ENCODE assay signal across 8 cellular contexts in the genomic region with DNA sequence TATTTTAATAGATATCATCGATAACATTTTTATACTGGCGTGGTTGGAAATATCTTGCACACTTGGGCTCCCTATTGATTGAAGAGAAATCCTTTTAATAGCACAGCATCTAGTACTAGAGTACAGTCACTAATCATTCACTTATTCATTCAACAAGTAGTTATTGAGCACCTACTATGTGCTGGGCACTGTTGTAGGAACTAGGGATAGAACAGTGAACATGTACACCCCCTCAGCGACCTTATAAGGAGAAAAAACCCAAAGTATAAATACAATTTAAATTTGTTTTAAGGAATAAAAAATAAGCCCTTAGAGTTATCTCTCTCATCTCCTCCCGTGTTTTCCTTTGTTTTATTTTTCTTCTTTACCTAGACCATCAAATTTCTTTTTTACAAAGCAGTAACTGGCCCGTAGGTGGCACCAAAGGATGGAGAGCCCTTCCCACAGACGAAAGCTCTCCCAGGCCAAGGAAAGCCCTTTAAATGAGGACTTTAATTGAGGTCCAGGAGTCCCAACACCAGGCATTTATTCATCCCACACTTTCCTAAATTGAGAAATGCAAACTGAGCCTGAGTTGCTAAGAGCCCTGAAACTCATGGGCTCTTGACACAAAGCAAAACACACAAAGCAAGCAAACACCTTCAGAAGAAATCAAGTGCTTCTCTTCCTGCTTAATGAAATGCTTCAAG. TPM values are rescaled to one million over a fixed set of nuclear protein-coding genes. Genes with fewer than 3 reads are reported as not detected.
DNase-seq lines count a peak whose midpoint lies in the region; ATAC-seq and TF ChIP-seq lines count a peak whose summit lies in the region.

No MANE protein-coding gene starts in this region.

- BruUV-seq in MCF 10A (replicated peaks; lab: Mats Ljungman, UMichigan): no TSS peak

- TF ChIP-seq CTCF in activated CD8-positive, alpha-beta T cell treated with anti-CD3 and anti-CD28 coated beads for 36 hours (IDR thresholded peaks at IDR 0.05): no peak
- TF ChIP-seq CTCF in MCF 10A (IDR thresholded peaks at IDR 0.05; ENCODE audit: unreplicated experiment) (peak; percentile 59), gastrocnemius medialis (IDR thresholded peaks at IDR 0.05 in 4 of 5, conservative IDR thresholded peaks at IDR 0.05 in 1 of 5) (no peak)

- H3K9me3 Mint-ChIP-seq in activated CD8-positive, alpha-beta T cell treated with anti-CD3 and anti-CD28 coated beads for 36 hours: no peaks in the 10 kb centered on the region
- H3K9me3 Mint-ChIP-seq in activated CD8-positive, alpha-beta T cell treated with anti-CD3 and anti-CD28 coated beads, Interleukin-2, amount 10 ng/mL, durations not matched to agents 7 days and 5 days (ENCODE audit: insufficient read depth): no peaks in the 10 kb centered on the region
- no peaks in the 10 kb centered on the region for H3K9me3 Mint-ChIP-seq in MCF 10A (ENCODE audit: unreplicated experiment)

- CTCF ChIA-PET in activated CD8-positive, alpha-beta T cell treated with anti-CD3 and anti-CD28 coated beads for 36 hours (lab: Charles Lee): interaction anchor here (0.6 to 5.8 kb wide), 10 partner anchors 10 to 212 kb away, joined by 3 to 42 read pairs (median 4); partner anchors contain the start of genes PEBP1 and SUDS3
- CTCF ChIA-PET in activated CD8-positive, alpha-beta T cell treated with anti-CD3 and anti-CD28 coated beads, Interleukin-2, amount 10 ng/mL, durations not matched to agents 7 days and 5 days (lab: Charles Lee): interaction anchor here (0.9 to 5.7 kb wide), 8 partner anchors 10 to 307 kb away, joined by 3 to 33 read pairs (median 4); partner anchors contain the start of gene SUDS3
- CTCF ChIA-PET in MCF 10A (lab: Yijun Ruan, JAX): interaction anchor here (0.6 to 10.7 kb wide), 25 partner anchors 10 to 307 kb away, joined by 3 to 138 read pairs (median 4); partner anchors contain the start of genes SUDS3 and TAOK3

- H3K4me1 Mint-ChIP-seq in activated CD8-positive, alpha-beta T cell treated with anti-CD3 and anti-CD28 coated beads for 36 hours (ENCODE audit: low read depth): peaks cover 26% of the 10 kb centered on the region
- peaks cover 2% of the 10 kb centered on the region for H3K4me1 Mint-ChIP-seq in activated CD8-positive, alpha-beta T cell treated with anti-CD3 and anti-CD28 coated beads, Interleukin-2, amount 10 ng/mL, durations not matched to agents 7 days and 5 days (ENCODE audit: low read depth)
- H3K4me1 Mint-ChIP-seq in MCF 10A (ENCODE audit: insufficient read depth, unreplicated experiment): no peaks in the 10 kb centered on the region

- no peak overlapping the region for H3K4me3 Mint-ChIP-seq in activated CD8-positive, alpha-beta T cell treated with anti-CD3 and anti-CD28 coated beads for 36 hours
- H3K4me3 Mint-ChIP-seq in activated CD8-positive, alpha-beta T cell treated with anti-CD3 and anti-CD28 coated beads, Interleukin-2, amount 10 ng/mL, durations not matched to agents 7 days and 5 days: no peak overlapping the region
- H3K4me3 Mint-ChIP-seq in MCF 10A (ENCODE audit: unreplicated experiment): no peak overlapping the region

- H3K9me3 ChIP-seq in gastrocnemius medialis: no peaks in the 10 kb centered on the region

- DNase-seq in activated CD8-positive, alpha-beta T cell treated with anti-CD3 and anti-CD28 coated beads for 36 hours: peak; percentile 26
- DNase-seq in activated CD8-positive, alpha-beta T cell treated with anti-CD3 and anti-CD28 coated beads, Interleukin-2, amount 10 ng/mL, durations not matched to agents 7 days and 5 days: no peak
- DNase-seq in NCI-H1694 (lab: John Stamatoyannopoulos, UW) (peak; percentile 16), MCF 10A (ENCODE audit: unreplicated experiment) (peak; percentile 40), midbrain (lab: John Stamatoyannopoulos, UW) (peak; percentile 20), gastrocnemius medialis (no peak)

- H3K36me3 Mint-ChIP-seq in activated CD8-positive, alpha-beta T cell treated with anti-CD3 and anti-CD28 coated beads for 36 hours (ENCODE audit: low read depth): peaks cover 41% of the 10 kb centered on the region
- peaks cover 53% of the 10 kb centered on the region for H3K36me3 Mint-ChIP-seq in activated CD8-positive, alpha-beta T cell treated with anti-CD3 and anti-CD28 coated beads, Interleukin-2, amount 10 ng/mL, durations not matched to agents 7 days and 5 days (ENCODE audit: low read depth)
- peaks cover 39% of the 10 kb centered on the region for H3K36me3 Mint-ChIP-seq in MCF 10A (ENCODE audit: insufficient read depth, unreplicated experiment)

- no peaks in the 10 kb centered on the region for H3K4me1 ChIP-seq in gastrocnemius medialis

- no peak overlapping the region for H3K27ac ChIP-seq in gastrocnemius medialis

- intact Hi-C loops in activated CD8-positive, alpha-beta T cell treated with anti-CD3 and anti-CD28 coated beads for 36 hours (cut with micrococcal nuclease): no loop called here
- intact Hi-C loops in MCF 10A (cut with micrococcal nuclease): loop anchor here (1.0 kb wide), 1 partner anchor 211 kb away; the partner anchor contains the start of gene SUDS3
- intact Hi-C loops in gastrocnemius medialis (cut with DNase I; ENCODE audit: low total_unique reads): no loop called here

- no peak for TF ChIP-seq POLR2A in gastrocnemius medialis (IDR thresholded peaks at IDR 0.05)

- no peaks in the 10 kb centered on the region for H3K27me3 ChIP-seq in gastrocnemius medialis

- H3K36me3 ChIP-seq in gastrocnemius medialis: peaks cover 0 to 44% of the 10 kb centered on the region in 2 donors

- POLR2A ChIA-PET in activated CD8-positive, alpha-beta T cell treated with anti-CD3 and anti-CD28 coated beads for 36 hours (lab: Charles Lee): no interaction called here
- POLR2A ChIA-PET in activated CD8-positive, alpha-beta T cell treated with anti-CD3 and anti-CD28 coated beads, Interleukin-2, amount 10 ng/mL, durations not matched to agents 7 days and 5 days (lab: Charles Lee): no interaction called here
- POLR2A ChIA-PET in MCF 10A (lab: Yijun Ruan, JAX): interaction anchor here (0.6 to 3.0 kb wide), 5 partner anchors 193 to 747 kb away, joined by 3 to 22 read pairs (median 3); partner anchors contain the start of genes SUDS3 and TAOK3

- no peak overlapping the region for H3K27ac Mint-ChIP-seq in activated CD8-positive, alpha-beta T cell treated with anti-CD3 and anti-CD28 coated beads for 36 hours
- no peak overlapping the region for H3K27ac Mint-ChIP-seq in activated CD8-positive, alpha-beta T cell treated with anti-CD3 and anti-CD28 coated beads, Interleukin-2, amount 10 ng/mL, durations not matched to agents 7 days and 5 days
- H3K27ac Mint-ChIP-seq in MCF 10A (ENCODE audit: low read depth, unreplicated experiment): no peak overlapping the region

- H3K4me3 ChIP-seq in gastrocnemius medialis: no peak overlapping the region

- H3K27me3 Mint-ChIP-seq in activated CD8-positive, alpha-beta T cell treated with anti-CD3 and anti-CD28 coated beads for 36 hours: no peaks in the 10 kb centered on the region
- no peaks in the 10 kb centered on the region for H3K27me3 Mint-ChIP-seq in activated CD8-positive, alpha-beta T cell treated with anti-CD3 and anti-CD28 coated beads, Interleukin-2, amount 10 ng/mL, durations not matched to agents 7 days and 5 days (ENCODE audit: low read depth)
- no peaks in the 10 kb centered on the region for H3K27me3 Mint-ChIP-seq in MCF 10A (ENCODE audit: insufficient read depth, unreplicated experiment)

- in situ Hi-C loops in gastrocnemius medialis (cut with MboI; ENCODE audit: low sequenced_read_pairs in 4 of 4): no loop called here

- no peak for ATAC-seq in activated CD8-positive, alpha-beta T cell treated with anti-CD3 and anti-CD28 coated beads for 36 hours
- ATAC-seq in activated CD8-positive, alpha-beta T cell treated with anti-CD3 and anti-CD28 coated beads, Interleukin-2, amount 10 ng/mL, durations not matched to agents 7 days and 5 days: no peak
- no peak for ATAC-seq in GM19023 (IDR thresholded peaks at IDR 0.05; ENCODE audit: unreplicated experiment)
- ATAC-seq in gastrocnemius medialis: no peak
- ATAC-seq in GM19328 (IDR thresholded peaks at IDR 0.05; ENCODE audit: unreplicated experiment): no peak

RNA-seq across cellular contexts. Expression of gene PEBP1, which starts 29.0 kb away (rescaled TPM):
- 100 to 1,000 TPM; 122 to 128 TPM for total RNA-seq in activated CD8-positive, alpha-beta T cell treated with anti-CD3 and anti-CD28 coated beads for 36 hours
- 100 to 1,000 TPM; 115 to 118 TPM for total RNA-seq in activated CD8-positive, alpha-beta T cell treated with anti-CD3 and anti-CD28 coated beads, Interleukin-2, amount 10 ng/mL, durations not matched to agents 7 days and 5 days
- 91.4 and 117 TPM in 2 replicates for total RNA-seq in MCF 10A (2022)
- 100 to 1,000 TPM; 306 to 442 (median 330) TPM for total RNA-seq in gastrocnemius medialis

Comparison
In these comparisons a context has a peak if more than half of its experiments do, and no peak if none do; other contexts are left out.
1. DNase-seq: peak in activated CD8-positive, alpha-beta T cell treated with anti-CD3 and anti-CD28 coated beads for 36 hours (single experiment), NCI-H1694 (single experiment), MCF 10A (single experiment) and midbrain (single experiment); none in activated CD8-positive, alpha-beta T cell treated with anti-CD3 and anti-CD28 coated beads, Interleukin-2, amount 10 ng/mL, durations not matched to agents 7 days and 5 days (single experiment) and gastrocnemius medialis (0 of 2).